ENCODE assay signal across 9 cellular contexts in the genomic region with DNA sequence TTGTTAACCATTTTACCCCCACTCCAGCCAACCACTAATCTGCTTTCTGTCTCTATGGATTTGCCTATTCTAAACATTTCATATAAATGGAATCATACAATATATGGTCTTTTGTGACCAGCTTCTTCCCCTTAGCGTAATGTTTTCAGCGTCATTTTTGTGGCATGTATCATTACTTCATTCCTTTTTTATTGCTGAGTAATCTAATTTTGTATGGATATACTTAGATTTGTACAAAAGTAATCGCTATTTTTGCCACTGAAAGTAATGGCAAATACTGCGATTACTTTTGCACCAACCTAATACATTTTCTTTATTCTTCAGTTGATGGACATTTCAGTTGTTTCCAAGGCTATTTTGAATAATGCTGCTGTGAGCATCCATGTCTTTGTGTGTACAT.
"Had no signal": no experiment of that assay in that cellular context is flagged by ENCODE, and none has a peak within 500 bp of the region (broad histone marks: within the 10 kb centered on the region; RNA-seq: fewer than 3 reads in every experiment).

No MANE protein-coding gene starts in this region.

- DNase-seq: H7, HFFc6, Karpas-422, KBM-7 had no signal

- H2AFZ ChIP-seq: GM23338 had no signal

- H3K4me3 ChIP-seq: GM23338, HAP-1 had no signal

- H3K9ac ChIP-seq: KMS-11 had no signal

- FAIRE-seq: HTR-8/SVneo had no signal

- H3K4me2 ChIP-seq: GM23338, KMS-11 had no signal

- H3K9me3 ChIP-seq: HAP-1 had no signal

- H3K36me3 ChIP-seq: HAP-1 had no signal

- ATAC-seq: GM23338, HCT116 had no signal

- H3K27ac ChIP-seq: KMS-11 had no signal
